Comparison of ENCODE assay signal across 12 cellular contexts in the genomic region with DNA sequence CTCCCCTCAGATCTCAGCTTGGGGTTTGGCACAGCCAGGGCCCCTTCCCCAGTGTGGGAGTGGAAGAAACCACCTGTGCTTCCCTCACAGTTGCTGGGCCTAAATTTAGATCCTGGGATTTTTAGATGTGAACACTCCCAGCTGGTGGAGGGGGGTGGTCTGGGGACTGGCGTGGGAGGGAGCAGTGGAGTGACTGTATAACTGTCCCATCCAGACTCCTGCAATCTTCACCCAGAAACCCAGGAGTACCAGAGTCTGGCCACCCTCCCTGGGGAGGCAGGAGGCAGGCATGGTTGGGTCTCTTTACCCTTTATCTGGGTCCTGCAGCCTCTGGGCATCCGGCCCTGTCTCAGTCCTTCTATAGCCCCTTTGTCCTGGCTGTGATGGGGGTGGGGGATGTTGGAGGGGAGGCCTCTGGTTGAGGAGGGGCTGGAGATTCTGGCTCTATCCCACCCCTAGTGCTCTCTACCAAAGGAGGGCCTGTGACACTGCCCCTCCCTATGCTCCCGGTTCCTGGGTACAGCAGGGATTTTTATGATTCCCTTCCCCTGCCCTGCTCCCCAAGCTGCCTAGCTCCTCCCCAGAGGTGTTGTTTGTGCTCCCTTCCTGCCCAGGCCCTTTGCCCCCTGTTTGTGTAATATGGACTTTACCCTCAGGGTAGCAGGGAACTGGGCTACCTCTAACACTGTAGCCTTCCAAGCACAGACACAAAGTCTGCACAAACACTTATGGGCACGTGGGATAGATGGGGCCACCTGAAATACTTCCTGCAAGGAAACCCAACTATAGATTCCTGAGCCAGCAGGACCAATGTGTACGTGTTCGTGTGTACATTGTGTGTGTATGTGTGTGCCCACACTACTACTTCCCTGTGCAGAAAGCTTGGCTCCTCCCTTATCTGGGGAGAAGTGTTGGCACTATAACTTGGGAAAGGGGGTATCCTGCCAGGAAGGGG. TPM values are rescaled to one million over a fixed set of nuclear protein-coding genes. Genes with fewer than 3 reads are reported as not detected.
DNase-seq lines count a peak whose midpoint lies in the region; ATAC-seq and TF ChIP-seq lines count a peak whose summit lies in the region.
"Had no signal": no experiment of that assay in that cellular context is flagged by ENCODE, and none has a peak within 500 bp of the region (broad histone marks: within the 10 kb centered on the region; RNA-seq: fewer than 3 reads in every experiment).

No MANE protein-coding gene starts in this region.

- H3K9ac ChIP-seq in trophoblast cell (ENCODE audit: low read length): no peak overlapping the region

- no peak for ATAC-seq in CD8-positive, alpha-beta T cell
- ATAC-seq in activated CD8-positive, alpha-beta T cell treated with anti-CD3 and anti-CD28 coated beads for 36 hours: no peak
- ATAC-seq in HG02938 (IDR thresholded peaks at IDR 0.05; ENCODE audit: unreplicated experiment): no peak

- peak overlapping the region; percentile 29 for H2BK120ac ChIP-seq in trophoblast cell (ENCODE audit: insufficient read depth, low read length, poor library complexity)

- no peak overlapping the region for H3K23ac ChIP-seq in trophoblast cell (ENCODE audit: low read length)

- H3K14ac ChIP-seq in trophoblast cell (ENCODE audit: low read length): peak overlapping the region; percentile 29

- peaks cover 14% of the 10 kb centered on the region for H3K4me1 Mint-ChIP-seq in CD8-positive, alpha-beta T cell (ENCODE audit: low read depth)
- H3K4me1 Mint-ChIP-seq in activated CD8-positive, alpha-beta T cell treated with anti-CD3 and anti-CD28 coated beads for 36 hours (ENCODE audit: low read depth): peaks cover 14% of the 10 kb centered on the region
- peaks cover 19% of the 10 kb centered on the region for H3K4me1 Mint-ChIP-seq in CD14-positive monocyte

- peak overlapping the region; percentile 87 for H3K4ac ChIP-seq in trophoblast cell (ENCODE audit: low read depth, low read length)

- peak overlapping the region; percentile 17 for H4K12ac ChIP-seq in trophoblast cell (ENCODE audit: low read depth, low read length)

- POLR2A ChIA-PET in CD8-positive, alpha-beta T cell (lab: Charles Lee): interaction anchor here (0.8 to 2.7 kb wide), 2 partner anchors 20 to 22 kb away, joined by 3 to 15 read pairs; a partner anchor contains a TSS
- POLR2A ChIA-PET in activated CD8-positive, alpha-beta T cell treated with anti-CD3 and anti-CD28 coated beads for 36 hours (lab: Charles Lee): interaction anchor here (1.0 to 2.7 kb wide), 4 partner anchors 15 to 177 kb away, joined by 4 to 8 read pairs (median 6); no protein-coding TSS in a partner anchor

- intact Hi-C loops in CD8-positive, alpha-beta T cell (cut with DNase I, micrococcal nuclease): loop anchor here in 1 of 2 experiments (2.0 kb wide), 1 partner anchor 521 kb away; no protein-coding TSS in a partner anchor
- intact Hi-C loops in activated CD8-positive, alpha-beta T cell treated with anti-CD3 and anti-CD28 coated beads for 36 hours (cut with micrococcal nuclease): no loop called here
- intact Hi-C loops in CD14-positive monocyte (cut with micrococcal nuclease): no loop called here

- no peak for DNase-seq in CD8-positive, alpha-beta T cell
- DNase-seq in activated CD8-positive, alpha-beta T cell treated with anti-CD3 and anti-CD28 coated beads for 36 hours: no peak
- no peak for DNase-seq in trophoblast cell
- no peak for DNase-seq in SIG-M5 (lab: John Stamatoyannopoulos, UW)
- DNase-seq in NCI-H2196 (lab: John Stamatoyannopoulos, UW; ENCODE audit: unreplicated experiment): no peak
- no peak for DNase-seq in CD14-positive monocyte (ENCODE audit: low spot score)
- DNase-seq: adrenal gland; immature natural killer cell; stimulated activated CD8-positive, alpha-beta memory T cell treated with anti-CD3 and anti-CD28 coated beads, Interleukin-4, amount 100 ng/mL, for 48 hours had no signal

- no peaks in the 10 kb centered on the region for H3K36me3 ChIP-seq in CD8-positive, alpha-beta T cell (ENCODE audit: insufficient read depth, low read length)
- H3K36me3 ChIP-seq in trophoblast cell (ENCODE audit: control insufficient read depth in 1 of 2, insufficient read depth in 2 of 2, low read length in 2 of 2): peaks cover 7 to 10% of the 10 kb centered on the region in 2 experiments
- H3K36me3 ChIP-seq: adrenal gland, HAP-1 had no signal

- no peak for TF ChIP-seq CTCF in CD8-positive, alpha-beta T cell (IDR thresholded peaks at IDR 0.05)
- no peak for TF ChIP-seq CTCF in activated CD8-positive, alpha-beta T cell treated with anti-CD3 and anti-CD28 coated beads for 36 hours (IDR thresholded peaks at IDR 0.05)
- no peak for TF ChIP-seq CTCF in CD14-positive monocyte (IDR thresholded peaks at IDR 0.05)

- no peak overlapping the region for H2AK5ac ChIP-seq in trophoblast cell (ENCODE audit: low read length)

- peaks cover 17% of the 10 kb centered on the region for H3K79me1 ChIP-seq in trophoblast cell (ENCODE audit: low read length)

- peak overlapping the region; percentile 98 for H3K4me2 ChIP-seq in trophoblast cell (ENCODE audit: low read length)

- no peak overlapping the region for H2BK5ac ChIP-seq in trophoblast cell (ENCODE audit: low read depth, low read length, poor library complexity)

- no peak overlapping the region for H3K27ac ChIP-seq in CD8-positive, alpha-beta T cell (ENCODE audit: low read depth, low read length)
- no peak overlapping the region for H3K27ac ChIP-seq in trophoblast cell (ENCODE audit: low read depth, low read length)
- H3K27ac ChIP-seq: adrenal gland had no signal

- no CpG with 5 or more reads among the region's 6 CpGs for WGBS in trophoblast cell (ENCODE audit: extremely low coverage, insufficient coverage, insufficient read length)

- H3K27ac Mint-ChIP-seq in CD8-positive, alpha-beta T cell: no peak overlapping the region
- no peak overlapping the region for H3K27ac Mint-ChIP-seq in activated CD8-positive, alpha-beta T cell treated with anti-CD3 and anti-CD28 coated beads for 36 hours
- no peak overlapping the region for H3K27ac Mint-ChIP-seq in CD14-positive monocyte

- H3K4me1 ChIP-seq in CD8-positive, alpha-beta T cell (ENCODE audit: insufficient read depth, low read length): peaks cover 18% of the 10 kb centered on the region
- H3K4me1 ChIP-seq in trophoblast cell (ENCODE audit: control insufficient read depth in 1 of 2, insufficient read depth in 2 of 2, low read length in 2 of 2): peaks cover 18 to 19% of the 10 kb centered on the region in 2 experiments

- CTCF ChIA-PET in CD8-positive, alpha-beta T cell (lab: Charles Lee): interaction anchor here (0.6 to 1.8 kb wide), 4 partner anchors 13 to 21 kb away, joined by 3 read pairs; no protein-coding TSS in a partner anchor
- CTCF ChIA-PET in activated CD8-positive, alpha-beta T cell treated with anti-CD3 and anti-CD28 coated beads for 36 hours (lab: Charles Lee): interaction anchor here (0.6 to 1.9 kb wide), 3 partner anchors 9 to 107 kb away, joined by 3 to 6 read pairs (median 5); a partner anchor contains a TSS

- no peak overlapping the region for H2AFZ ChIP-seq in trophoblast cell (ENCODE audit: insufficient read depth, low read length, poor library complexity)

- H3K27me3 ChIP-seq in CD8-positive, alpha-beta T cell (ENCODE audit: insufficient read depth, low read length): peaks cover 3% of the 10 kb centered on the region
- H3K27me3 ChIP-seq in trophoblast cell (ENCODE audit: insufficient read depth, low read length): no peaks in the 10 kb centered on the region
- H3K27me3 ChIP-seq: adrenal gland had no signal

- H3K79me2 ChIP-seq in trophoblast cell (ENCODE audit: control insufficient read depth, insufficient read depth, low read length, poor library complexity): peaks cover 22% of the 10 kb centered on the region

- peaks cover 2% of the 10 kb centered on the region for H3K27me3 Mint-ChIP-seq in CD8-positive, alpha-beta T cell (ENCODE audit: low read depth)
- peaks cover 8% of the 10 kb centered on the region for H3K27me3 Mint-ChIP-seq in activated CD8-positive, alpha-beta T cell treated with anti-CD3 and anti-CD28 coated beads for 36 hours
- peaks cover 29 to 57% (median 44%) of the 10 kb centered on the region in 3 donors for H3K27me3 Mint-ChIP-seq in CD14-positive monocyte (ENCODE audit: low read depth in 3 of 3)

- no peak overlapping the region for H2BK12ac ChIP-seq in trophoblast cell (ENCODE audit: low read length)

- peak overlapping the region; percentile 85 for H3K4me3 Mint-ChIP-seq in CD8-positive, alpha-beta T cell
- peak overlapping the region; percentile 16 for H3K4me3 Mint-ChIP-seq in activated CD8-positive, alpha-beta T cell treated with anti-CD3 and anti-CD28 coated beads for 36 hours
- H3K4me3 Mint-ChIP-seq in CD14-positive monocyte: peak overlapping the region in 1 of 2 donors; percentile 93

- H3K9me3 ChIP-seq in CD8-positive, alpha-beta T cell (ENCODE audit: low read length): no peaks in the 10 kb centered on the region
- H3K9me3 ChIP-seq in iPS-18c (ENCODE audit: control insufficient read depth, insufficient read depth, low read length): no peaks in the 10 kb centered on the region
- no peaks in the 10 kb centered on the region for H3K9me3 ChIP-seq in trophoblast cell (ENCODE audit: insufficient read depth, low read depth, low read length)
- H3K9me3 ChIP-seq: adrenal gland, HAP-1 had no signal

- no peaks in the 10 kb centered on the region for H3K9me3 Mint-ChIP-seq in CD8-positive, alpha-beta T cell
- H3K9me3 Mint-ChIP-seq in activated CD8-positive, alpha-beta T cell treated with anti-CD3 and anti-CD28 coated beads for 36 hours: no peaks in the 10 kb centered on the region
- peaks cover 0 to 5% (median 0%) of the 10 kb centered on the region in 7 donors for H3K9me3 Mint-ChIP-seq in CD14-positive monocyte
- H3K9me3 Mint-ChIP-seq: immature natural killer cell had no signal

- H3K18ac ChIP-seq in trophoblast cell (ENCODE audit: low read length): peak overlapping the region; percentile 73

- no peak overlapping the region for H4K8ac ChIP-seq in trophoblast cell (ENCODE audit: low read depth, low read length)

- peak overlapping the region; percentile 28 for H4K91ac ChIP-seq in trophoblast cell (ENCODE audit: low read depth, low read length)

- H3K36me3 Mint-ChIP-seq in CD8-positive, alpha-beta T cell: no peaks in the 10 kb centered on the region
- H3K36me3 Mint-ChIP-seq in activated CD8-positive, alpha-beta T cell treated with anti-CD3 and anti-CD28 coated beads for 36 hours (ENCODE audit: low read depth): no peaks in the 10 kb centered on the region
- H3K36me3 Mint-ChIP-seq in CD14-positive monocyte: peaks cover 3 to 5% of the 10 kb centered on the region in 2 donors
- H3K36me3 Mint-ChIP-seq: immature natural killer cell had no signal

- no peak overlapping the region for H3K4me3 ChIP-seq in CD8-positive, alpha-beta T cell (ENCODE audit: low read depth, low read length)
- H3K4me3 ChIP-seq in iPS-18c (ENCODE audit: insufficient read depth, low read depth, low read length) (peak overlapping the region; percentile 94), trophoblast cell (ENCODE audit: low read depth, low read length) (no peak overlapping the region)
- H3K4me3 ChIP-seq: adrenal gland, HAP-1 had no signal

RNA-seq across cellular contexts. Expression of a gene that starts 1.7 kb away (rescaled TPM):
- total RNA-seq in CD8-positive, alpha-beta T cell: 1 to 10 TPM in 1 of 2 experiments, under 1 TPM in 1; 0.90 to 1.5 TPM
- under 1 TPM; 0.98 to 0.99 TPM for total RNA-seq in activated CD8-positive, alpha-beta T cell treated with anti-CD3 and anti-CD28 coated beads for 36 hours
- polyA plus RNA-seq in trophoblast cell (2013): 89.0 and 92.2 TPM in 2 replicates
- not detected for polyA plus RNA-seq in CD14-positive monocyte
- polyA plus RNA-seq: immature natural killer cell had no signal

RNA-seq across cellular contexts. Expression of a gene that starts 22.7 kb away (rescaled TPM):
- 10 to 100 TPM; 61.6 to 62.4 TPM for total RNA-seq in CD8-positive, alpha-beta T cell
- total RNA-seq in activated CD8-positive, alpha-beta T cell treated with anti-CD3 and anti-CD28 coated beads for 36 hours: 100 to 1,000 TPM; 447 to 455 TPM
- 131 and 133 TPM in 2 replicates for polyA plus RNA-seq in trophoblast cell (2013)
- polyA plus RNA-seq in CD14-positive monocyte: 10 to 100 TPM; 83.0 to 84.2 TPM

RNA-seq across cellular contexts. Expression of a gene that starts 34.8 kb away (rescaled TPM):
- total RNA-seq in CD8-positive, alpha-beta T cell: 1,000 to 10,000 TPM; 5,791 to 5,914 TPM
- total RNA-seq in activated CD8-positive, alpha-beta T cell treated with anti-CD3 and anti-CD28 coated beads for 36 hours: 1,000 to 10,000 TPM; 5,401 to 5,452 TPM
- polyA plus RNA-seq in trophoblast cell (2013): 9,463 and 9,643 TPM in 2 replicates
- polyA plus RNA-seq in CD14-positive monocyte: 1,000 to 10,000 TPM; 2,986 to 3,308 TPM

RNA-seq across cellular contexts. Expression of a gene that starts 36.4 kb away (rescaled TPM):
- total RNA-seq in CD8-positive, alpha-beta T cell: 1 to 10 TPM; 9.0 TPM
- 1 to 10 TPM; 6.8 to 7.2 TPM for total RNA-seq in activated CD8-positive, alpha-beta T cell treated with anti-CD3 and anti-CD28 coated beads for 36 hours
- polyA plus RNA-seq in trophoblast cell (2013): 2.0 TPM in 2 replicates
- 1 to 10 TPM; 1.7 to 1.8 TPM for polyA plus RNA-seq in CD14-positive monocyte

RNA-seq across cellular contexts. Expression of a gene that starts 40.0 kb away (rescaled TPM):
- total RNA-seq in CD8-positive, alpha-beta T cell: 10 to 100 TPM; 33.8 to 36.7 TPM
- 10 to 100 TPM; 29.7 to 29.8 TPM for total RNA-seq in activated CD8-positive, alpha-beta T cell treated with anti-CD3 and anti-CD28 coated beads for 36 hours
- polyA plus RNA-seq in trophoblast cell (2013): 894 and 933 TPM in 2 replicates
- polyA plus RNA-seq in CD14-positive monocyte: 100 to 1,000 TPM; 238 to 286 TPM

Comparison
In these comparisons a context has a peak if more than half of its experiments do, and no peak if none do; other contexts are left out.
1. RNA of a gene that starts 22.7 kb away (total RNA-seq): 447 to 455 TPM in activated CD8-positive, alpha-beta T cell treated with anti-CD3 and anti-CD28 coated beads for 36 hours; 61.6 to 62.4 TPM in CD8-positive, alpha-beta T cell; every median in the first group is over 4 times any median in the second.